In genomic region chr6:21593412-21593926, GRCh38 we compare ENCODE assay signal across 1 cellular context.
TF ChIP-seq lines count a peak whose summit lies in the region.

Gene SOX4 (plus strand): TSS chr6:21593751. CDS start chr6:21594535, 784 bp downstream.

TF ChIP-seq in HepG2, 621 proteins besides CTCF, POLR2A, EP300 and RAD21 (continued from another document):
- TF ChIP-seq SNAPC4 (CRISPR knock-in tag; IDR thresholded peaks at IDR 0.05) = no peak
- TF ChIP-seq ZNF335 (CRISPR knock-in tag; IDR thresholded peaks at IDR 0.05) = 0 out of 2 replicates have a peak, but pooled peaks have one; percentile 36
- TF ChIP-seq DZIP1 (CRISPR knock-in tag; IDR thresholded peaks at IDR 0.05) = no peak
- TF ChIP-seq SALL1 (CRISPR knock-in tag; IDR thresholded peaks at IDR 0.05) = 0 out of 2 replicates have a peak, but pooled peaks have one; percentile 30
- peak; percentile 55; the same call in 1 of the 2 replicates for TF ChIP-seq ZNF292 (CRISPR knock-in tag; IDR thresholded peaks at IDR 0.05; ENCODE audit: borderline replicate concordance, low read depth)
- TF ChIP-seq ZNF816 (CRISPR knock-in tag; IDR thresholded peaks at IDR 0.05; ENCODE audit: borderline replicate concordance) = 0 out of 2 replicates have a peak, but pooled peaks have one; percentile 25
- peak; percentile 70; the same call in 1 of the 2 replicates for TF ChIP-seq HOMEZ (CRISPR knock-in tag; IDR thresholded peaks at IDR 0.05; ENCODE audit: low read depth)
- no peak for TF ChIP-seq ZNF773 (CRISPR knock-in tag; IDR thresholded peaks at IDR 0.05; ENCODE audit: borderline replicate concordance)
- peak; percentile 26; the same call in 1 of the 2 replicates for TF ChIP-seq MTERF4 (CRISPR knock-in tag; IDR thresholded peaks at IDR 0.05)
- 0 out of 2 replicates have a peak, but pooled peaks have one; percentile 2 for TF ChIP-seq FOXA3 (CRISPR knock-in tag; IDR thresholded peaks at IDR 0.05)
